Comparison of ENCODE assay signal across 1 cellular context in the genomic region with DNA sequence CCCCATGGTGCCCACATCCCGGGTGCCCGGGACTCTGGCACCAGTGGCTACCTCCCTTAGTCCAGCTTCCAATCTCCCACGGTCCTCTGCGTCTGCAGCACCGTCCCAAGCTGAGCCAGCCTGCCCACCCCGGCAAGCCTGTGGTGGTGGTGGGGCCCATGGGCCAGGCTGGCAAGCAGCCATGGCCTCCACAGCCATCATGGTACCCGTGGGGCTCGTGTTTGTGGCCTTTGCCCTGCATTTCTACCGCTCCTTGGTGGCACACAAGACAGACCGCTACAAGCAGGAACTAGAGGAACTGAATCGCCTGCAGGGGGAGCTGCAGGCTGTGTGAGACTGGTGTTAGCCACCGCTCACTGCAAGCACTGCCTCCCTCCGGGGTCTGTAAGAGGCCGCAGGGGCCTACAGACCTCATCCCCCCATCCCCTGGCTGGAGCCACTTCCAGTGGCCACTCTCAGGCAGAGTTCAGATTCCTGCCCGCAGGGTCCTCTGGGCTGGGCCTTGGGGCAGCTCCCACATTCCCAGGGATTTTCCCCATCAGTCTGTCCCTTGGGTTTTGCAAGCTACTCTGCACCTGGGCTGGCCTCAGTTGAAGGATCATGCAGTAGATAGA.
TF ChIP-seq lines count a peak whose summit lies in the region.

No MANE protein-coding gene starts in this region.

TF ChIP-seq in K562, 482 proteins besides CTCF, POLR2A, EP300 and RAD21 (continues in another document):
- TF ChIP-seq FOXJ3 (CRISPR knock-in tag; IDR thresholded peaks at IDR 0.05) (no peak), ZZZ3 (IDR thresholded peaks at IDR 0.05) (no peak), NRF1 (conservative IDR thresholded peaks at IDR 0.05 in 1 of 2, IDR thresholded peaks at IDR 0.05 in 1 of 2) (no peak), ZNF174 (CRISPR knock-in tag; IDR thresholded peaks at IDR 0.05) (no peak), TOE1 (IDR thresholded peaks at IDR 0.05; ENCODE audit: borderline replicate concordance) (no peak), TOE1 (CRISPR knock-in tag; IDR thresholded peaks at IDR 0.05; ENCODE audit: borderline replicate concordance, low read depth) (no peak), SREBF2 (CRISPR knock-in tag; IDR thresholded peaks at IDR 0.05) (no peak), CBX5 (IDR thresholded peaks at IDR 0.05; ENCODE audit: borderline replicate concordance, low read depth) (no peak), ZNF140 (CRISPR knock-in tag; IDR thresholded peaks at IDR 0.05) (no peak), ZNF274 (IDR thresholded peaks at IDR 0.05; ENCODE audit: borderline replicate concordance, low read depth, low read length) (no peak), XRCC3 (IDR thresholded peaks at IDR 0.05) (no peak), KDM1A (IDR thresholded peaks at IDR 0.05) (no peak), CEBPB (tag; IDR thresholded peaks at IDR 0.05) (no peak), ZBTB7A (IDR thresholded peaks at IDR 0.05; ENCODE audit: borderline replicate concordance, control insufficient read depth, low read depth, low read length) (peak; percentile 92), PURB (CRISPR knock-in tag; IDR thresholded peaks at IDR 0.05; ENCODE audit: low read depth) (no peak), CREM (IDR thresholded peaks at IDR 0.05; ENCODE audit: low read depth) (0 out of 2 replicates have a peak, but pooled peaks have one; percentile 31), ZNF584 (CRISPR knock-in tag; IDR thresholded peaks at IDR 0.05; ENCODE audit: low read depth) (no peak), ZNF311 (CRISPR knock-in tag; IDR thresholded peaks at IDR 0.05) (no peak), DIDO1 (tag; IDR thresholded peaks at IDR 0.05; ENCODE audit: low read depth) (no peak), GABPB1 (CRISPR knock-in tag; IDR thresholded peaks at IDR 0.05) (no peak), NCOA4 (IDR thresholded peaks at IDR 0.05; ENCODE audit: partially characterized antibody) (no peak), TRIM28 (IDR thresholded peaks at IDR 0.05) (no peak), XRCC5 (IDR thresholded peaks at IDR 0.05; ENCODE audit: low read depth, low read length) (peak; percentile 32; the same call in 1 of the 2 replicates), FOXJ2 (tag; IDR thresholded peaks at IDR 0.05) (no peak), ZNF175 (CRISPR knock-in tag; IDR thresholded peaks at IDR 0.05; ENCODE audit: low read depth) (no peak), HDGF (IDR thresholded peaks at IDR 0.05) (no peak), GATAD2A (IDR thresholded peaks at IDR 0.05) (no peak), SMARCC2 (IDR thresholded peaks at IDR 0.05; ENCODE audit: low read depth) (no peak), JUND (IDR thresholded peaks at IDR 0.05; ENCODE audit: borderline replicate concordance, low read depth, low read length) (no peak; the same call in 1 of the 2 replicates), JUND (tag; IDR thresholded peaks at IDR 0.05; ENCODE audit: borderline replicate concordance, low read depth, low read length) (peak; percentile 13; the same call in 1 of the 3 replicates), TAF7 (tag; IDR thresholded peaks at IDR 0.05) (no peak), HDAC8 (tag; IDR thresholded peaks at IDR 0.05) (no peak), POLR2AphosphoS5 (IDR thresholded peaks at IDR 0.05; ENCODE audit: control insufficient read depth, insufficient read depth, low read depth, low read length) (no peak), RBFOX2 (IDR thresholded peaks at IDR 0.05; ENCODE audit: low read depth, low read length) (peak; percentile 59), OTX1 (CRISPR knock-in tag; IDR thresholded peaks at IDR 0.05) (no peak), ZNF551 (CRISPR knock-in tag; IDR thresholded peaks at IDR 0.05) (no peak), KDM5B (IDR thresholded peaks at IDR 0.05; ENCODE audit: insufficient replicate concordance, low read depth, low read length) (no peak), RNF2 (IDR thresholded peaks at IDR 0.05) (no peak), NR4A1 (CRISPR knock-in tag; IDR thresholded peaks at IDR 0.05) (no peak), NR4A1 (tag; IDR thresholded peaks at IDR 0.05) (no peak), PHF20 (IDR thresholded peaks at IDR 0.05; ENCODE audit: partially characterized antibody) (no peak), RB1 (IDR thresholded peaks at IDR 0.05; ENCODE audit: low read depth) (peak; percentile 28; the same call in 1 of the 2 replicates), SP2 (IDR thresholded peaks at IDR 0.05; ENCODE audit: extremely low read depth, low read depth, low read length, poor library complexity, severe bottlenecking) (no peak)
- TF ChIP-seq, protein P1, sequence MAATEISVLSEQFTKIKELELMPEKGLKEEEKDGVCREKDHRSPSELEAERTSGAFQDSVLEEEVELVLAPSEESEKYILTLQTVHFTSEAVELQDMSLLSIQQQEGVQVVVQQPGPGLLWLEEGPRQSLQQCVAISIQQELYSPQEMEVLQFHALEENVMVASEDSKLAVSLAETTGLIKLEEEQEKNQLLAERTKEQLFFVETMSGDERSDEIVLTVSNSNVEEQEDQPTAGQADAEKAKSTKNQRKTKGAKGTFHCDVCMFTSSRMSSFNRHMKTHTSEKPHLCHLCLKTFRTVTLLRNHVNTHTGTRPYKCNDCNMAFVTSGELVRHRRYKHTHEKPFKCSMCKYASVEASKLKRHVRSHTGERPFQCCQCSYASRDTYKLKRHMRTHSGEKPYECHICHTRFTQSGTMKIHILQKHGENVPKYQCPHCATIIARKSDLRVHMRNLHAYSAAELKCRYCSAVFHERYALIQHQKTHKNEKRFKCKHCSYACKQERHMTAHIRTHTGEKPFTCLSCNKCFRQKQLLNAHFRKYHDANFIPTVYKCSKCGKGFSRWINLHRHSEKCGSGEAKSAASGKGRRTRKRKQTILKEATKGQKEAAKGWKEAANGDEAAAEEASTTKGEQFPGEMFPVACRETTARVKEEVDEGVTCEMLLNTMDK (IDR thresholded peaks at IDR 0.05; ENCODE audit: borderline replicate concordance, insufficient read depth, low read depth, low read length, poor library complexity, severe bottlenecking), result peak; percentile 73
- TF ChIP-seq, protein P2, sequence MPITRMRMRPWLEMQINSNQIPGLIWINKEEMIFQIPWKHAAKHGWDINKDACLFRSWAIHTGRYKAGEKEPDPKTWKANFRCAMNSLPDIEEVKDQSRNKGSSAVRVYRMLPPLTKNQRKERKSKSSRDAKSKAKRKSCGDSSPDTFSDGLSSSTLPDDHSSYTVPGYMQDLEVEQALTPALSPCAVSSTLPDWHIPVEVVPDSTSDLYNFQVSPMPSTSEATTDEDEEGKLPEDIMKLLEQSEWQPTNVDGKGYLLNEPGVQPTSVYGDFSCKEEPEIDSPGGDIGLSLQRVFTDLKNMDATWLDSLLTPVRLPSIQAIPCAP (CRISPR knock-in tag; IDR thresholded peaks at IDR 0.05; ENCODE audit: borderline replicate concordance), result no peak
- TF ChIP-seq, protein P3, sequence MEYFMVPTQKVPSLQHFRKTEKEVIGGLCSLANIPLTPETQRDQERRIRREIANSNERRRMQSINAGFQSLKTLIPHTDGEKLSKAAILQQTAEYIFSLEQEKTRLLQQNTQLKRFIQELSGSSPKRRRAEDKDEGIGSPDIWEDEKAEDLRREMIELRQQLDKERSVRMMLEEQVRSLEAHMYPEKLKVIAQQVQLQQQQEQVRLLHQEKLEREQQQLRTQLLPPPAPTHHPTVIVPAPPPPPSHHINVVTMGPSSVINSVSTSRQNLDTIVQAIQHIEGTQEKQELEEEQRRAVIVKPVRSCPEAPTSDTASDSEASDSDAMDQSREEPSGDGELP (CRISPR knock-in tag; IDR thresholded peaks at IDR 0.05; ENCODE audit: borderline replicate concordance), result no peak; the same call in 1 of the 2 replicates
- TF ChIP-seq, protein P4, sequence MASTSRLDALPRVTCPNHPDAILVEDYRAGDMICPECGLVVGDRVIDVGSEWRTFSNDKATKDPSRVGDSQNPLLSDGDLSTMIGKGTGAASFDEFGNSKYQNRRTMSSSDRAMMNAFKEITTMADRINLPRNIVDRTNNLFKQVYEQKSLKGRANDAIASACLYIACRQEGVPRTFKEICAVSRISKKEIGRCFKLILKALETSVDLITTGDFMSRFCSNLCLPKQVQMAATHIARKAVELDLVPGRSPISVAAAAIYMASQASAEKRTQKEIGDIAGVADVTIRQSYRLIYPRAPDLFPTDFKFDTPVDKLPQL (IDR thresholded peaks at IDR 0.05; ENCODE audit: extremely low read depth, insufficient read length), result no peak
- TF ChIP-seq, protein P5, sequence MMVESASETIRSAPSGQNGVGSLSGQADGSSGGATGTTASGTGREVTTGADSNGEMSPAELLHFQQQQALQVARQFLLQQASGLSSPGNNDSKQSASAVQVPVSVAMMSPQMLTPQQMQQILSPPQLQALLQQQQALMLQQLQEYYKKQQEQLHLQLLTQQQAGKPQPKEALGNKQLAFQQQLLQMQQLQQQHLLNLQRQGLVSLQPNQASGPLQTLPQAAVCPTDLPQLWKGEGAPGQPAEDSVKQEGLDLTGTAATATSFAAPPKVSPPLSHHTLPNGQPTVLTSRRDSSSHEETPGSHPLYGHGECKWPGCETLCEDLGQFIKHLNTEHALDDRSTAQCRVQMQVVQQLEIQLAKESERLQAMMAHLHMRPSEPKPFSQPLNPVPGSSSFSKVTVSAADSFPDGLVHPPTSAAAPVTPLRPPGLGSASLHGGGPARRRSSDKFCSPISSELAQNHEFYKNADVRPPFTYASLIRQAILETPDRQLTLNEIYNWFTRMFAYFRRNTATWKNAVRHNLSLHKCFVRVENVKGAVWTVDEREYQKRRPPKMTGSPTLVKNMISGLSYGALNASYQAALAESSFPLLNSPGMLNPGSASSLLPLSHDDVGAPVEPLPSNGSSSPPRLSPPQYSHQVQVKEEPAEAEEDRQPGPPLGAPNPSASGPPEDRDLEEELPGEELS (CRISPR knock-in tag; IDR thresholded peaks at IDR 0.05; ENCODE audit: borderline replicate concordance), result no peak
- TF ChIP-seq, protein P6, sequence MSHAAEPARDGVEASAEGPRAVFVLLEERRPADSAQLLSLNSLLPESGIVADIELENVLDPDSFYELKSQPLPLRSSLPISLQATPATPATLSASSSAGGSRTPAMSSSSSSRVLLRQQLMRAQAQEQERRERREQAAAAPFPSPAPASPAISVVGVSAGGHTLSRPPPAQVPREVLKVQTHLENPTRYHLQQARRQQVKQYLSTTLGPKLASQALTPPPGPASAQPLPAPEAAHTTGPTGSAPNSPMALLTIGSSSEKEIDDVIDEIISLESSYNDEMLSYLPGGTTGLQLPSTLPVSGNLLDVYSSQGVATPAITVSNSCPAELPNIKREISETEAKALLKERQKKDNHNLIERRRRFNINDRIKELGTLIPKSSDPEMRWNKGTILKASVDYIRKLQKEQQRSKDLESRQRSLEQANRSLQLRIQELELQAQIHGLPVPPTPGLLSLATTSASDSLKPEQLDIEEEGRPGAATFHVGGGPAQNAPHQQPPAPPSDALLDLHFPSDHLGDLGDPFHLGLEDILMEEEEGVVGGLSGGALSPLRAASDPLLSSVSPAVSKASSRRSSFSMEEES (CRISPR knock-in tag; IDR thresholded peaks at IDR 0.05), result no peak
- TF ChIP-seq, protein P7, sequence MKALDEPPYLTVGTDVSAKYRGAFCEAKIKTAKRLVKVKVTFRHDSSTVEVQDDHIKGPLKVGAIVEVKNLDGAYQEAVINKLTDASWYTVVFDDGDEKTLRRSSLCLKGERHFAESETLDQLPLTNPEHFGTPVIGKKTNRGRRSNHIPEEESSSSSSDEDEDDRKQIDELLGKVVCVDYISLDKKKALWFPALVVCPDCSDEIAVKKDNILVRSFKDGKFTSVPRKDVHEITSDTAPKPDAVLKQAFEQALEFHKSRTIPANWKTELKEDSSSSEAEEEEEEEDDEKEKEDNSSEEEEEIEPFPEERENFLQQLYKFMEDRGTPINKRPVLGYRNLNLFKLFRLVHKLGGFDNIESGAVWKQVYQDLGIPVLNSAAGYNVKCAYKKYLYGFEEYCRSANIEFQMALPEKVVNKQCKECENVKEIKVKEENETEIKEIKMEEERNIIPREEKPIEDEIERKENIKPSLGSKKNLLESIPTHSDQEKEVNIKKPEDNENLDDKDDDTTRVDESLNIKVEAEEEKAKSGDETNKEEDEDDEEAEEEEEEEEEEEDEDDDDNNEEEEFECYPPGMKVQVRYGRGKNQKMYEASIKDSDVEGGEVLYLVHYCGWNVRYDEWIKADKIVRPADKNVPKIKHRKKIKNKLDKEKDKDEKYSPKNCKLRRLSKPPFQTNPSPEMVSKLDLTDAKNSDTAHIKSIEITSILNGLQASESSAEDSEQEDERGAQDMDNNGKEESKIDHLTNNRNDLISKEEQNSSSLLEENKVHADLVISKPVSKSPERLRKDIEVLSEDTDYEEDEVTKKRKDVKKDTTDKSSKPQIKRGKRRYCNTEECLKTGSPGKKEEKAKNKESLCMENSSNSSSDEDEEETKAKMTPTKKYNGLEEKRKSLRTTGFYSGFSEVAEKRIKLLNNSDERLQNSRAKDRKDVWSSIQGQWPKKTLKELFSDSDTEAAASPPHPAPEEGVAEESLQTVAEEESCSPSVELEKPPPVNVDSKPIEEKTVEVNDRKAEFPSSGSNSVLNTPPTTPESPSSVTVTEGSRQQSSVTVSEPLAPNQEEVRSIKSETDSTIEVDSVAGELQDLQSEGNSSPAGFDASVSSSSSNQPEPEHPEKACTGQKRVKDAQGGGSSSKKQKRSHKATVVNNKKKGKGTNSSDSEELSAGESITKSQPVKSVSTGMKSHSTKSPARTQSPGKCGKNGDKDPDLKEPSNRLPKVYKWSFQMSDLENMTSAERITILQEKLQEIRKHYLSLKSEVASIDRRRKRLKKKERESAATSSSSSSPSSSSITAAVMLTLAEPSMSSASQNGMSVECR (CRISPR knock-in tag; IDR thresholded peaks at IDR 0.05), result no peak
- TF ChIP-seq, protein P8, sequence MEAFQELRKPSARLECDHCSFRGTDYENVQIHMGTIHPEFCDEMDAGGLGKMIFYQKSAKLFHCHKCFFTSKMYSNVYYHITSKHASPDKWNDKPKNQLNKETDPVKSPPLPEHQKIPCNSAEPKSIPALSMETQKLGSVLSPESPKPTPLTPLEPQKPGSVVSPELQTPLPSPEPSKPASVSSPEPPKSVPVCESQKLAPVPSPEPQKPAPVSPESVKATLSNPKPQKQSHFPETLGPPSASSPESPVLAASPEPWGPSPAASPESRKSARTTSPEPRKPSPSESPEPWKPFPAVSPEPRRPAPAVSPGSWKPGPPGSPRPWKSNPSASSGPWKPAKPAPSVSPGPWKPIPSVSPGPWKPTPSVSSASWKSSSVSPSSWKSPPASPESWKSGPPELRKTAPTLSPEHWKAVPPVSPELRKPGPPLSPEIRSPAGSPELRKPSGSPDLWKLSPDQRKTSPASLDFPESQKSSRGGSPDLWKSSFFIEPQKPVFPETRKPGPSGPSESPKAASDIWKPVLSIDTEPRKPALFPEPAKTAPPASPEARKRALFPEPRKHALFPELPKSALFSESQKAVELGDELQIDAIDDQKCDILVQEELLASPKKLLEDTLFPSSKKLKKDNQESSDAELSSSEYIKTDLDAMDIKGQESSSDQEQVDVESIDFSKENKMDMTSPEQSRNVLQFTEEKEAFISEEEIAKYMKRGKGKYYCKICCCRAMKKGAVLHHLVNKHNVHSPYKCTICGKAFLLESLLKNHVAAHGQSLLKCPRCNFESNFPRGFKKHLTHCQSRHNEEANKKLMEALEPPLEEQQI (IDR thresholded peaks at IDR 0.05), result no peak
- TF ChIP-seq, protein P9, sequence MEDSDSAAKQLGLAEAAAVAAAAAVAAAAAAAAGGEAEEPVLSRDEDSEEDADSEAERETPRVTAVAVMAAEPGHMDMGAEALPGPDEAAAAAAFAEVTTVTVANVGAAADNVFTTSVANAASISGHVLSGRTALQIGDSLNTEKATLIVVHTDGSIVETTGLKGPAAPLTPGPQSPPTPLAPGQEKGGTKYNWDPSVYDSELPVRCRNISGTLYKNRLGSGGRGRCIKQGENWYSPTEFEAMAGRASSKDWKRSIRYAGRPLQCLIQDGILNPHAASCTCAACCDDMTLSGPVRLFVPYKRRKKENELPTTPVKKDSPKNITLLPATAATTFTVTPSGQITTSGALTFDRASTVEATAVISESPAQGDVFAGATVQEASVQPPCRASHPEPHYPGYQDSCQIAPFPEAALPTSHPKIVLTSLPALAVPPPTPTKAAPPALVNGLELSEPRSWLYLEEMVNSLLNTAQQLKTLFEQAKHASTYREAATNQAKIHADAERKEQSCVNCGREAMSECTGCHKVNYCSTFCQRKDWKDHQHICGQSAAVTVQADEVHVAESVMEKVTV (CRISPR knock-in tag; IDR thresholded peaks at IDR 0.05), result no peak
